9 cellular contexts compared by ENCODE assay signal in the genomic region with DNA sequence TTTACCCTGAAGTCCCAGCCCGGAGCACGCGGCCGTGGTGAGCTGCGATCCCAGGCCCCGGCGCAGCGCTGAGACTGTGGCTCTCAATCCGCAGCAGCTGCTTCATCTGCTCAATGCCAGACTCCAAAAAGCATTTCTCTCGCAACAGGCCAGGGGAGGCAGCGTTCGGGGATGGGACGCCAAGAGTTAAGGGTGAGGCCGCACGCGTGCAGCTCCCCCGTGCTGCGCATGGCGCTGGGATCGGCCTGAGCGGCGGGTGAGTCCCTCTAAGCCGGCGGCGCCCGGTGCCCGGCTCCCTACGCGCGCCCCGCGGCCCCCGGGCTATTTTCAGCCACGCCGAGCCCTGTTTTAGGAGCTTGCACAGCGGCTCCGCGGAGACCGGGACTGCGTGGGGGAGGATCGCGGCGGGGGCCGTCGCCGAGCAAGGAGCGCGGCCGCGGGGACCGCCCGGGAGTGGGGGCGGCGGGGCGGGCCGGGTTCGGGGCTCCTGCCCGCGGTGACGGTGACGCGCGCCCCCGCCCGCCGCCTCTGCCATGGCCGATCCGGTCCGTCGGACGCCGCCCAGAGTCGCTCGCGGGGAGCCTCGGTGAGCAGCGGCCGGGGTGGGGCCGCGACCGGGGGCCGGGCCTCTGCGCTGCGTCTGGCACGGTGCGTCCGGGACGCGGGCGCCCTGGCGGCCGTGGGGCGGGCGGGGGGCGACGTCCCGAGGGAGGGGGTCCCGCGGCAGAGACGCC. TPM values are rescaled to one million over a fixed set of nuclear protein-coding genes. Genes with fewer than 3 reads are reported as not detected.
A peak's percentile ranks its signal among the peaks of the same experiment; 100 is the strongest.
DNase-seq lines count a peak whose midpoint lies in the region; ATAC-seq and FAIRE-seq lines count a peak whose summit lies in the region.
"Had no signal": no experiment of that assay in that cellular context is flagged by ENCODE, and none has a peak within 500 bp of the region (broad histone marks: within the 10 kb centered on the region; RNA-seq: fewer than 3 reads in every experiment).

No MANE protein-coding gene starts in this region.

- H3K4me2 ChIP-seq in BLaER1 treated with 17β-estradiol and CSF1 and Interleukin-3, amounts not matched to agents 10 nM and 100 nM, result peak overlapping the region; percentile 79 to 87 (median 81)

- peak overlapping the region; percentile 37 to 66 (median 53) for H3K4me3 ChIP-seq in BLaER1 treated with 17β-estradiol and CSF1 and Interleukin-3, amounts not matched to agents 10 nM and 100 nM

- H3K9ac ChIP-seq in BLaER1 treated with 17β-estradiol and CSF1 and Interleukin-3, amounts not matched to agents 10 nM and 100 nM, result peak overlapping the region in 2 of 11 experiments; percentile 2 to 20; a peak in 2 of 22 replicates

- H3K27ac Mint-ChIP-seq in activated CD8-positive, alpha-beta memory T cell treated with anti-CD3 and anti-CD28 coated beads, Interleukin-2, amount 10 ng/mL, durations not matched to agents 7 days and 5 days, result no peak overlapping the region

- H3K4me3 Mint-ChIP-seq in activated CD8-positive, alpha-beta memory T cell treated with anti-CD3 and anti-CD28 coated beads, Interleukin-2, amount 10 ng/mL, durations not matched to agents 7 days and 5 days, result no peak overlapping the region

- no peaks in the 10 kb centered on the region for H3K9me3 Mint-ChIP-seq in activated CD8-positive, alpha-beta memory T cell treated with anti-CD3 and anti-CD28 coated beads, Interleukin-2, amount 10 ng/mL, durations not matched to agents 7 days and 5 days (ENCODE audit: low read depth)

- H3K36me3 Mint-ChIP-seq in activated CD8-positive, alpha-beta memory T cell treated with anti-CD3 and anti-CD28 coated beads, Interleukin-2, amount 10 ng/mL, durations not matched to agents 7 days and 5 days, result no peaks in the 10 kb centered on the region

- no peak for ATAC-seq in activated CD8-positive, alpha-beta memory T cell treated with anti-CD3 and anti-CD28 coated beads, Interleukin-2, amount 10 ng/mL, durations not matched to agents 7 days and 5 days
- ATAC-seq in GM18511 (IDR thresholded peaks at IDR 0.05; ENCODE audit: unreplicated experiment), result no peak

- H3K4me1 ChIP-seq in BLaER1 treated with 17β-estradiol and CSF1 and Interleukin-3, amounts not matched to agents 10 nM and 100 nM, result peaks cover 5 to 11% (median 8%) of the 10 kb centered on the region in 10 experiments; a peak in 16 of 20 replicates

- H3K27me3 Mint-ChIP-seq in activated CD8-positive, alpha-beta memory T cell treated with anti-CD3 and anti-CD28 coated beads, Interleukin-2, amount 10 ng/mL, durations not matched to agents 7 days and 5 days, result peaks cover 58% of the 10 kb centered on the region

- peak; percentile 28 for DNase-seq in SK-N-DZ (ENCODE audit: low spot score)
- DNase-seq in head of caudate nucleus, result peak in 41 of 42 donors; percentile 11 to 73 (median 52)
- peak; percentile 34 to 92 (median 60) for DNase-seq in posterior cingulate gyrus
- no peak for DNase-seq in COR-L47 (lab: John Stamatoyannopoulos, UW)
- DNase-seq in activated CD8-positive, alpha-beta memory T cell treated with anti-CD3 and anti-CD28 coated beads, Interleukin-2, amount 10 ng/mL, durations not matched to agents 7 days and 5 days, result no peak
- no peak for DNase-seq in GM19239 (ENCODE audit: insufficient read length, low spot score)
- DNase-seq: right lobe of liver had no signal

- no peaks in the 10 kb centered on the region for H3K9me3 ChIP-seq in BLaER1 treated with 17β-estradiol and CSF1 and Interleukin-3, amounts not matched to agents 10 nM and 100 nM (replicated peaks in 1 of 11)
- H3K9me3 ChIP-seq: right lobe of liver had no signal

- no peak overlapping the region for H3K27ac ChIP-seq in BLaER1 treated with 17β-estradiol and CSF1 and Interleukin-3, amounts not matched to agents 10 nM and 100 nM
- H3K27ac ChIP-seq: right lobe of liver had no signal

- H4K20me1 ChIP-seq in BLaER1 treated with 17β-estradiol and CSF1 and Interleukin-3, amounts not matched to agents 10 nM and 100 nM, result peaks cover 0 to 45% (median 9%) of the 10 kb centered on the region in 11 experiments; a peak in 12 of 22 replicates

- FAIRE-seq in GM19239 (lab: Jason Lieb, UNC), result no peak

- intact Hi-C loops in head of caudate nucleus (cut with DNase I) (no loop called here), posterior cingulate gyrus (cut with DNase I) (no loop called here)

- H3K36me3 ChIP-seq in BLaER1 treated with 17β-estradiol and CSF1 and Interleukin-3, amounts not matched to agents 10 nM and 100 nM, result no peaks in the 10 kb centered on the region
- H3K36me3 ChIP-seq: right lobe of liver had no signal

- peaks cover 56 to 77% (median 68%) of the 10 kb centered on the region in 11 experiments for H3K27me3 ChIP-seq in BLaER1 treated with 17β-estradiol and CSF1 and Interleukin-3, amounts not matched to agents 10 nM and 100 nM

- H3K4me1 Mint-ChIP-seq in activated CD8-positive, alpha-beta memory T cell treated with anti-CD3 and anti-CD28 coated beads, Interleukin-2, amount 10 ng/mL, durations not matched to agents 7 days and 5 days, result peaks cover 1% of the 10 kb centered on the region

- CTCF ChIA-PET in activated CD8-positive, alpha-beta memory T cell treated with anti-CD3 and anti-CD28 coated beads, Interleukin-2, amount 10 ng/mL, durations not matched to agents 7 days and 5 days (lab: Charles Lee), result interaction anchor here (1.1 kb wide), 1 partner anchor 12 kb away, joined by 3 read pairs; no protein-coding TSS in a partner anchor

RNA-seq across cellular contexts. Expression of gene JAKMIP3, which starts 29.4 kb away (rescaled TPM):
- 0.45 and 0.66 TPM in 2 replicates for polyA plus RNA-seq in SK-N-DZ (2014; cell fraction: cytosol; rRNA removed)
- polyA plus RNA-seq in SK-N-DZ (2014; cell fraction: nucleus; rRNA removed), result 1.7 and 3.9 TPM in 2 replicates
- under 1 TPM; 0.19 to 0.38 TPM for total RNA-seq in activated CD8-positive, alpha-beta memory T cell treated with anti-CD3 and anti-CD28 coated beads, Interleukin-2, amount 10 ng/mL, durations not matched to agents 7 days and 5 days

RNA-seq across cellular contexts. Expression of gene BNIP3, which starts 54.6 kb away (rescaled TPM):
- 75.9 and 116 TPM in 2 replicates for polyA plus RNA-seq in SK-N-DZ (2014; cell fraction: cytosol; rRNA removed)
- polyA plus RNA-seq in SK-N-DZ (2014; cell fraction: nucleus; rRNA removed), result 112 and 136 TPM in 2 replicates
- 10 to 100 TPM; 21.9 to 39.2 TPM for total RNA-seq in activated CD8-positive, alpha-beta memory T cell treated with anti-CD3 and anti-CD28 coated beads, Interleukin-2, amount 10 ng/mL, durations not matched to agents 7 days and 5 days

Comparison
In these comparisons a context has a peak if more than half of its experiments do, and no peak if none do; other contexts are left out.
1. DNase-seq: peak in SK-N-DZ (single experiment), head of caudate nucleus (41 of 42) and posterior cingulate gyrus (10 of 10); none in COR-L47 (single experiment), activated CD8-positive, alpha-beta memory T cell treated with anti-CD3 and anti-CD28 coated beads, Interleukin-2, amount 10 ng/mL, durations not matched to agents 7 days and 5 days (single experiment) and GM19239 (single experiment).